9 cellular contexts compared by ENCODE assay signal in genomic region chr19:48726573-48726972, GRCh38. TPM values are rescaled to one million over a fixed set of nuclear protein-coding genes. Genes with fewer than 3 reads are reported as not detected.
DNase-seq lines count a peak whose midpoint lies in the region; ATAC-seq and TF ChIP-seq lines count a peak whose summit lies in the region.
"Had no signal": no experiment of that assay in that cellular context is flagged by ENCODE, and none has a peak within 500 bp of the region (broad histone marks: within the 10 kb centered on the region; RNA-seq: fewer than 3 reads in every experiment).

No MANE protein-coding gene starts in this region.

- DNase-seq in ELR (ENCODE audit: low read depth), result peak; percentile 17
- DNase-seq in NAMALWA (ENCODE audit: low spot score), result peak; percentile 82
- no peak for DNase-seq in mammary epithelial cell
- DNase-seq in ascending aorta (ENCODE audit: low spot score in 2 of 2), result no peak
- DNase-seq in DMS 273 treated with DMSO at 0.1 percent for 48 hours (lab: John Stamatoyannopoulos, UW), result no peak
- DNase-seq in activated CD4-positive, CD25-positive, alpha-beta regulatory T cell treated with anti-CD3 and anti-CD28 coated beads, Interleukin-2, amount 50 U/mL, for 72 hours, result no peak

- WGBS in mammary epithelial cell (ENCODE audit: low coverage, missing lambda C conversion rate), result 79% methylated on average over 2 of the region's 2 CpGs

- in situ Hi-C loops in mammary epithelial cell (cut with MboI; ENCODE audit: low sequenced_read_pairs in 2 of 2), result no loop called here

- peaks cover 15% of the 10 kb centered on the region for H3K4me1 ChIP-seq in mammary epithelial cell (ENCODE audit: insufficient read depth, low read length)
- peaks cover 8 to 26% of the 10 kb centered on the region in 2 experiments for H3K4me1 ChIP-seq in neutrophil (ENCODE audit: control insufficient read depth in 1 of 2, insufficient read depth in 1 of 2, low read depth in 1 of 2, low read length in 1 of 2)
- peaks cover 0 to 9% of the 10 kb centered on the region in 2 donors for H3K4me1 ChIP-seq in ascending aorta

- dilution Hi-C loops in mammary epithelial cell (cut with HindIII; ENCODE audit: low sequenced_read_pairs), result no loop called here

- ATAC-seq in HG02870 (IDR thresholded peaks at IDR 0.05; ENCODE audit: unreplicated experiment), result no peak

- CTCF ChIA-PET in mammary epithelial cell (lab: Charles Lee; ENCODE audit: low non-redundant PET), result no interaction called here

- no TSS peak for BruUV-seq in mammary epithelial cell (replicated peaks; lab: Mats Ljungman, UMichigan)

- intact Hi-C loops in mammary epithelial cell (cut with micrococcal nuclease), result no loop called here
- intact Hi-C loops in ascending aorta (cut with DNase I), result no loop called here

- no peak overlapping the region for H3K4me3 ChIP-seq in mammary epithelial cell (replicated peaks in 1 of 3; ENCODE audit: insufficient read depth in 1 of 3, low read depth in 2 of 3, low read length in 3 of 3)
- H3K4me3 ChIP-seq in neutrophil (ENCODE audit: low read depth in 1 of 2, low read length in 1 of 2), result no peak overlapping the region
- H3K4me3 ChIP-seq in ascending aorta, result no peak overlapping the region

- H3K9me3 ChIP-seq in mammary epithelial cell (replicated peaks; ENCODE audit: insufficient read depth, low read length) (no peaks in the 10 kb centered on the region), neutrophil (peaks cover 11% of the 10 kb centered on the region), ascending aorta (no peaks in the 10 kb centered on the region)

- H3K27me3 ChIP-seq in mammary epithelial cell (ENCODE audit: insufficient read depth, low read length) (no peaks in the 10 kb centered on the region), neutrophil (no peaks in the 10 kb centered on the region), ascending aorta (no peaks in the 10 kb centered on the region)

- H3K27ac ChIP-seq in mammary epithelial cell (ENCODE audit: insufficient read depth, low read depth, low read length) (no peak overlapping the region), neutrophil (peak overlapping the region; percentile 77), ascending aorta (peak overlapping the region in 1 of 2 donors; percentile 80)

- TF ChIP-seq CTCF in mammary epithelial cell (conservative IDR thresholded peaks at IDR 0.05 in 1 of 2, IDR thresholded peaks at IDR 0.05 in 1 of 2; ENCODE audit: extremely low read depth in 1 of 2, insufficient read depth in 1 of 2, low read depth in 1 of 2, low read length in 2 of 2) (no peak), neutrophil (IDR thresholded peaks at IDR 0.05) (no peak), ascending aorta (IDR thresholded peaks at IDR 0.05) (no peak)

- H3K36me3 ChIP-seq in mammary epithelial cell (ENCODE audit: insufficient read depth, low read length), result no peaks in the 10 kb centered on the region
- no peaks in the 10 kb centered on the region for H3K36me3 ChIP-seq in neutrophil
- no peaks in the 10 kb centered on the region for H3K36me3 ChIP-seq in ascending aorta

- no peak overlapping the region for H3K4me2 ChIP-seq in mammary epithelial cell (ENCODE audit: insufficient read depth, low read depth, low read length)

- H4K20me1 ChIP-seq in mammary epithelial cell (ENCODE audit: insufficient read depth, low read length), result no peaks in the 10 kb centered on the region

- H3K9ac ChIP-seq in mammary epithelial cell (ENCODE audit: insufficient read depth, low read length), result no peak overlapping the region

- H2AFZ ChIP-seq in mammary epithelial cell (ENCODE audit: low read depth, low read length), result peak overlapping the region; percentile 21

- no peaks in the 10 kb centered on the region for H3K79me2 ChIP-seq in mammary epithelial cell (ENCODE audit: insufficient read depth, low read length)

RNA-seq across cellular contexts. Expression of gene MAMSTR, which starts 7.0 kb away (rescaled TPM):
- 1 to 10 TPM in 1 of 2 donors, under 1 TPM in 1; 0.50 to 1.2 TPM for total RNA-seq in mammary epithelial cell
- 0.32 TPM for polyA plus RNA-seq in mammary epithelial cell
- not detected for polyA minus RNA-seq in mammary epithelial cell
- total RNA-seq in ascending aorta, result 0.32 TPM

RNA-seq across cellular contexts. Expression of gene RASIP1, which starts 13.8 kb away (rescaled TPM):
- total RNA-seq in mammary epithelial cell (1 to 10 TPM; 2.8 to 3.0 TPM), ascending aorta (85.9 TPM)
- polyA plus RNA-seq in mammary epithelial cell, result 5.0 TPM
- 0.57 TPM for polyA minus RNA-seq in mammary epithelial cell

RNA-seq across cellular contexts. Expression of gene IZUMO1, which starts 20.1 kb away (rescaled TPM):
- total RNA-seq in mammary epithelial cell, result 1 to 10 TPM in 1 of 2 donors, under 1 TPM in 1; 0.50 to 7.8 TPM
- 0.12 TPM for polyA plus RNA-seq in mammary epithelial cell
- polyA minus RNA-seq in mammary epithelial cell, result not detected
- total RNA-seq in ascending aorta, result not detected

RNA-seq across cellular contexts. Expression of gene FUT1, which starts 25.9 kb away (rescaled TPM):
- total RNA-seq in mammary epithelial cell, result 10 to 100 TPM; 13.9 to 15.2 TPM
- polyA plus RNA-seq in mammary epithelial cell, result 6.4 TPM
- 9.0 TPM for polyA minus RNA-seq in mammary epithelial cell
- total RNA-seq in ascending aorta, result 3.8 TPM

RNA-seq across cellular contexts. Expression of gene FGF21, which starts 28.8 kb away (rescaled TPM):
- total RNA-seq in mammary epithelial cell (not detected), ascending aorta (not detected)
- polyA plus RNA-seq in mammary epithelial cell, result not detected
- not detected for polyA minus RNA-seq in mammary epithelial cell
- total RNA-seq: omental fat pad had no signal

Comparison
In these comparisons a context has a peak if more than half of its experiments do, and no peak if none do; other contexts are left out.
1. DNase-seq: peak in ELR (single experiment) and NAMALWA (single experiment); none in mammary epithelial cell (single experiment), ascending aorta (0 of 2), DMS 273 treated with DMSO at 0.1 percent for 48 hours (single experiment) and activated CD4-positive, CD25-positive, alpha-beta regulatory T cell treated with anti-CD3 and anti-CD28 coated beads, Interleukin-2, amount 50 U/mL, for 72 hours (single experiment).
2. RNA of gene RASIP1, which starts 13.8 kb away (total RNA-seq): 85.9 TPM in ascending aorta (single experiment); 2.8 to 3.0 TPM in mammary epithelial cell; every median in the first group is over 10 times any median in the second.